31 cellular contexts compared by ENCODE assay signal in the genomic region with DNA sequence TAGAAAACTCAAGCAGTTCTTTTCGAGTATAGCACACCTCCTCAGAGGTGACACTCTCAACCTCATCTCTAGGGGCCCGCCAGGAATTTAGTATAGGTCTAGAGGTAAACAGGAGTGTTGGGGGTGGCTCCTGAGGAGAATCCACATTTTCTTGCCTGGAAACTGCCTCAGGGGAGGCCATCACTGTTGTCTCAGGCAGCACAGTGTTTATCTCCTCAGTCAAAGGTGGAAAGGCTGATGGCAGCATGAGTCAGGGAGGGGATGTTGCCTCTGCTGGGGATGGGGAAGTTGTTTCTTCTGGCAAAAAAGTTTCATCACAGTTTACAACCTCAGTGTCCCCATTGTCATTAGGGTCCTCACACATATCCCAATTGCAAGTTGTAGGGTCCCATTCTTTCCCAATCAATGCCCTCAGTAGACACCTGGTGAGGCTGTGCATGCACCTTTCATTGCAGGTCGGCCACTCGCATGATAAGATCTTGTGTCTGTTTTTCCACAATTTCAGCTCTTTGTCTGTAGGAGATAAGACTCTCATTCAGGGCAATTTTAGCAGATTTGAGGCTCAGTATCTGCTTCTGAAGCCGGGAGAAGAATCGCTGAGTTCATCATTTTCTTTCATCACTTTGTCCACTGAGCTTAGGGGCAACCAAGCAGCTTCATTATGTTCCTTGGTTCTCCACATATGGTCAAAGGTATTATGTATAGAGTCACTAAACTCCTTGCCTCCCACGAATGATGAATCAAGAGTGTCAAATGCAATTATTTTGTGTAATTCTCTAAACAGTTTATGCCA.
"Had no signal": no experiment of that assay in that cellular context is flagged by ENCODE, and none has a peak within 500 bp of the region (broad histone marks: within the 10 kb centered on the region; RNA-seq: fewer than 3 reads in every experiment).

No MANE protein-coding gene starts in this region.

- ATAC-seq: activated CD4-positive, alpha-beta T cell treated with anti-CD3 and anti-CD28 coated beads for 36 hours; activated CD4-positive, CD25-positive, alpha-beta regulatory T cell treated with anti-CD3 and anti-CD28 coated beads, Interleukin-2, amount 50 U/mL, for 24 hours; activated CD8-positive, alpha-beta T cell treated with anti-CD3 and anti-CD28 coated beads, Interleukin-2, amount 10 ng/mL, durations not matched to agents 7 days and 5 days; body of pancreas; Right ventricle myocardium inferior; WTC11 had no signal

- DNase-seq: activated CD4-positive, alpha-beta T cell treated with anti-CD3 and anti-CD28 coated beads for 36 hours; activated CD4-positive, alpha-beta T cell treated with anti-CD3 and anti-CD28 coated beads, Interleukin-2, amount 10 ng/mL, durations not matched to agents 7 days and 5 days; activated CD4-positive, alpha-beta T cell treated with anti-CD3 and anti-CD28 coated beads, Interleukin-2, amount 50 U/mL, for 48 hours; activated CD8-positive, alpha-beta T cell treated with anti-CD3 and anti-CD28 coated beads, Interleukin-2, amount 10 ng/mL, durations not matched to agents 7 days and 5 days; activated gamma-delta T cell; activated naive CD4-positive, alpha-beta T cell treated with Interleukin-2 at 50 U/mL for 16 hours; activated naive CD8-positive, alpha-beta T cell treated with anti-CD3 and anti-CD28 coated beads, Interleukin-2, amount 10 ng/mL, durations not matched to agents 7 days and 5 days; activated T-cell treated with anti-CD3 and anti-CD28 coated beads, Interleukin-2, amount 50 U/mL, for 24 hours; amygdala; body of pancreas; Kasumi-1; MM.1S; MV-4-11; NCI-H1092; NCI-H146; NCI-H187; NCI-H2029 treated with DMSO at 0.1 percent for 48 hours; NCI-H2107; NCI-H2171; NCI-H510A; NCI-H526; NCI-H748 treated with DMSO at 0.1 percent for 48 hours; PC-9; SIG-M5; SW 1271; T-helper 1 cell; T-helper 2 cell; T1000 had no signal
